In genomic region chr13:84296386-84296785, GRCh38 we compare ENCODE assay signal across 33 cellular contexts.
"Had no signal": no experiment of that assay in that cellular context is flagged by ENCODE, and none has a peak within 500 bp of the region (broad histone marks: within the 10 kb centered on the region; RNA-seq: fewer than 3 reads in every experiment).

No MANE protein-coding gene starts in this region.

- H3K36me3 Mint-ChIP-seq: activated CD4-positive, alpha-beta memory T cell treated with anti-CD3 and anti-CD28 coated beads for 36 hours; activated naive CD4-positive, alpha-beta T cell treated with anti-CD3 and anti-CD28 coated beads, Interleukin-2, amount 50 U/mL, for 72 hours; brain; immature natural killer cell; natural killer cell treated with Interleukin-12 subunit alpha and Interleukin-12 subunit beta and Interleukin-15 and Interleukin-18, amount 100 ng/mL, for 72 hours; type B pancreatic cell had no signal

- H3K27me3 ChIP-seq: cardiac muscle cell, colonic mucosa, heart right ventricle, ovary, uterus had no signal

- H3K27me3 Mint-ChIP-seq: activated CD4-positive, alpha-beta memory T cell treated with anti-CD3 and anti-CD28 coated beads for 36 hours; activated CD4-positive, alpha-beta T cell treated with anti-CD3 and anti-CD28 coated beads, Interleukin-2, amount 10 ng/mL, durations not matched to agents 24 days and 14 days; brain; natural killer cell treated with Interleukin-12 subunit alpha and Interleukin-12 subunit beta and Interleukin-15 and Interleukin-18, amount 100 ng/mL, for 72 hours; stimulated activated naive CD8-positive, alpha-beta T cell treated with anti-CD3 and anti-CD28 coated beads, Interleukin-15, Interleukin-2, amounts not matched to agents 100 ng/mL and 50 ng/mL, for 24 hours; T-helper 17 cell; type B pancreatic cell had no signal

- H3K4me1 ChIP-seq: colonic mucosa, heart right ventricle, lower lobe of right lung, prostate gland, uterus had no signal

- H3K4me3 Mint-ChIP-seq: activated CD4-positive, alpha-beta memory T cell treated with anti-CD3 and anti-CD28 coated beads for 36 hours; activated CD4-positive, alpha-beta T cell treated with anti-CD3 and anti-CD28 coated beads, Interleukin-2, amount 10 ng/mL, durations not matched to agents 24 days and 14 days; activated T-cell treated with anti-CD3 and anti-CD28 coated beads, Interleukin-2, amount 50 U/mL, for 4 hours; brain; immature natural killer cell; natural killer cell treated with Interleukin-12 subunit alpha and Interleukin-12 subunit beta and Interleukin-15 and Interleukin-18, amount 100 ng/mL, for 72 hours; stimulated activated naive CD8-positive, alpha-beta T cell treated with anti-CD3 and anti-CD28 coated beads, Interleukin-15, Interleukin-2, amounts not matched to agents 100 ng/mL and 50 ng/mL, for 24 hours; T-helper 17 cell; type B pancreatic cell had no signal

- ATAC-seq: activated naive CD4-positive, alpha-beta T cell treated with anti-CD3 and anti-CD28 coated beads, Interleukin-2, amount 50 U/mL, for 72 hours; activated T-cell treated with anti-CD3 and anti-CD28 coated beads, Interleukin-2, amount 50 U/mL, for 4 hours; heart right ventricle; lower lobe of right lung; mucosa of descending colon; natural killer cell treated with Interleukin-12 subunit alpha and Interleukin-12 subunit beta and Interleukin-15 and Interleukin-18, amount 100 ng/mL, for 72 hours; sciatic nerve; T-helper 17 cell had no signal

- H3K9me3 Mint-ChIP-seq: activated CD4-positive, alpha-beta memory T cell treated with anti-CD3 and anti-CD28 coated beads for 36 hours; activated CD4-positive, alpha-beta T cell treated with anti-CD3 and anti-CD28 coated beads, Interleukin-2, amount 10 ng/mL, durations not matched to agents 24 days and 14 days; stimulated activated naive CD8-positive, alpha-beta T cell treated with anti-CD3 and anti-CD28 coated beads, Interleukin-15, Interleukin-2, amounts not matched to agents 100 ng/mL and 50 ng/mL, for 24 hours; type B pancreatic cell had no signal

- H3K9me3 ChIP-seq: colonic mucosa, lower lobe of right lung, ovary, prostate gland, uterus had no signal

- H3K36me3 ChIP-seq: cardiac muscle cell, colonic mucosa, heart right ventricle, lower lobe of right lung, ovary, prostate gland, uterus, WERI-Rb-1 had no signal

- DNase-seq: activated CD4-positive, alpha-beta memory T cell treated with anti-CD3 and anti-CD28 coated beads for 36 hours; activated CD4-positive, alpha-beta T cell treated with anti-CD3 and anti-CD28 coated beads, Interleukin-2, amount 10 ng/mL, durations not matched to agents 24 days and 14 days; activated CD4-positive, CD25-positive, alpha-beta regulatory T cell treated with anti-CD3 and anti-CD28 coated beads, Interleukin-2, amount 50 U/mL, for 72 hours; activated CD8-positive, alpha-beta memory T cell treated with anti-CD3 and anti-CD28 coated beads, Interleukin-2, amount 50 U/mL, for 4 hours; activated naive CD4-positive, alpha-beta T cell; activated T-cell treated with anti-CD3 and anti-CD28 coated beads, Interleukin-2, amount 50 U/mL, for 4 hours; anterior cingulate cortex; cerebellar nuclear complex; colonic mucosa; effector memory CD4-positive, alpha-beta T cell; foreskin fibroblast; heart right ventricle; immature natural killer cell; lower lobe of right lung; mesenchymal stem cell; mucosa of descending colon; ovary; retina; stimulated activated CD4-positive, alpha-beta T cell treated with anti-CD3 and anti-CD28 coated beads, Interleukin-12 subunit alpha, Interleukin-12 subunit beta, amount 100 ng/mL, for 4 hours; stimulated activated CD4-positive, alpha-beta T cell treated with anti-CD3 and anti-CD28 coated beads, Interleukin-4, amount 100 ng/mL, for 1 hour; T-helper 17 cell; T1000; uterus; WERI-Rb-1 had no signal

- H3K27ac ChIP-seq: cardiac muscle cell, colonic mucosa, heart right ventricle, lower lobe of right lung, ovary, prostate gland, skin epidermis, uterus, WERI-Rb-1 had no signal

- H3K4me1 Mint-ChIP-seq: activated CD4-positive, alpha-beta T cell treated with anti-CD3 and anti-CD28 coated beads, Interleukin-2, amount 10 ng/mL, durations not matched to agents 24 days and 14 days; brain; immature natural killer cell; T-helper 17 cell had no signal

- H3K27ac Mint-ChIP-seq: activated CD4-positive, alpha-beta memory T cell treated with anti-CD3 and anti-CD28 coated beads for 36 hours; activated CD4-positive, alpha-beta T cell treated with anti-CD3 and anti-CD28 coated beads, Interleukin-2, amount 10 ng/mL, durations not matched to agents 24 days and 14 days; activated naive CD4-positive, alpha-beta T cell treated with anti-CD3 and anti-CD28 coated beads, Interleukin-2, amount 50 U/mL, for 72 hours; brain; immature natural killer cell; natural killer cell treated with Interleukin-12 subunit alpha and Interleukin-12 subunit beta and Interleukin-15 and Interleukin-18, amount 100 ng/mL, for 72 hours; stimulated activated naive CD8-positive, alpha-beta T cell treated with anti-CD3 and anti-CD28 coated beads, Interleukin-15, Interleukin-2, amounts not matched to agents 100 ng/mL and 50 ng/mL, for 24 hours; T-helper 17 cell; type B pancreatic cell had no signal

- H3K4me3 ChIP-seq: cardiac muscle cell, colonic mucosa, heart right ventricle, lower lobe of right lung, mucosa of descending colon, ovary, prostate gland, skin epidermis, uterus had no signal
